36 cellular contexts compared by ENCODE assay signal in the genomic region with DNA sequence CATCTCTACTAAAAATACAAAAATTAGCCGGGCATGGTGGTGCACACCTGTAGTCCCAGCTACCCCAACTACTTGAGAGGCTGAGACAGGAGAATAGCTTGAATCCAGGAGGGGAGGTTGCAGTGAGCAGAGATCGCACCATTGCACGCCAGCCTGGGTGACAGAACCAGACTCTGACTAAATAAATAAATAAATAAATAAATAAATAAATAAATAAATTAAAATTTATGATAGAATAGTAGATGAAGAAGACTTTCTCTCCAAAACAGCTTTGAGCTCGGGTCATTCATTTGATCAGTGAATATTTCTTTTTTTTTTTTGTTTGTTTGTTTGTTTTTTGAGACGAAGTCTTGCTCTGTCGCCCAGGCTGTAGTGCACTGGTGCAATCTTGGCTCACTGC. TPM values are rescaled to one million over a fixed set of nuclear protein-coding genes. Genes with fewer than 3 reads are reported as not detected.
"Had no signal": no experiment of that assay in that cellular context is flagged by ENCODE, and none has a peak within 500 bp of the region (broad histone marks: within the 10 kb centered on the region; RNA-seq: fewer than 3 reads in every experiment).

No MANE protein-coding gene starts in this region.

- H3K36me3 ChIP-seq: MG63 had no signal

- H3K9me3 ChIP-seq: MG63 had no signal

- H3K27me3 ChIP-seq: MG63 had no signal

- DNase-seq: Karpas-422, Kasumi-1, MG63, MM.1S, MV-4-11, NCI-H1048, NCI-H1092, NCI-H1092 treated with DMSO at 0.1 percent for 48 hours, NCI-H1105, NCI-H1105 treated with DMSO at 0.1 percent for 48 hours, NCI-H1417, NCI-H1417 treated with DMSO at 0.1 percent for 48 hours, NCI-H1436, NCI-H1436 treated with DMSO at 0.1 percent for 48 hours, NCI-H146, NCI-H1694, NCI-H1694 treated with DMSO at 0.1 percent for 48 hours, NCI-H187, NCI-H187 treated with DMSO at 0.1 percent for 48 hours, NCI-H1930, NCI-H2029, NCI-H2029 treated with DMSO at 0.1 percent for 48 hours, NCI-H2081, NCI-H2081 treated with DMSO at 0.1 percent for 48 hours, NCI-H2107, NCI-H2171, NCI-H2227 treated with DMSO at 0.1 percent for 48 hours, NCI-H226, NCI-H345, NCI-H446, NCI-H446 treated with DMSO at 0.1 percent for 48 hours, NCI-H510A, NCI-H510A treated with DMSO at 0.1 percent for 48 hours, NCI-H524 had no signal

- H3K4me3 ChIP-seq: MG63 had no signal

RNA-seq across cellular contexts. Expression of gene KCNG3, which starts 57.1 kb away (rescaled TPM):
- total RNA-seq: LHCN-M2, MCF 10A had no signal
